In genomic region chr5:34700078-34700452, GRCh38 we compare ENCODE assay signal across 1 cellular context.
TF ChIP-seq lines count a peak whose summit lies in the region.

No MANE protein-coding gene starts in this region.

TF ChIP-seq in K562, 482 proteins besides CTCF, POLR2A, EP300 and RAD21:
- TF ChIP-seq ATF7 (IDR thresholded peaks at IDR 0.05): peak; percentile 11; the same call in 1 of the 2 replicates
- peak; percentile 42; the same call in 1 of the 2 replicates for TF ChIP-seq GABPB1 (CRISPR knock-in tag; IDR thresholded peaks at IDR 0.05)
- TF ChIP-seq FOSL1 (tag; conservative IDR thresholded peaks at IDR 0.05): peak; percentile 47; the same call in 1 of the 2 replicates
- no peak for TF ChIP-seq FOS (IDR thresholded peaks at IDR 0.05; ENCODE audit: extremely low read depth, insufficient read length)
- TF ChIP-seq USF1 (CRISPR knock-in tag; IDR thresholded peaks at IDR 0.05): no peak
- no peak for TF ChIP-seq ZNF217 (CRISPR knock-in tag; IDR thresholded peaks at IDR 0.05)
- TF ChIP-seq TCF3 (CRISPR knock-in tag; IDR thresholded peaks at IDR 0.05): no peak
- no peak for TF ChIP-seq RUNX1 (IDR thresholded peaks at IDR 0.05; ENCODE audit: low read depth)
- TF ChIP-seq FOXJ2 (tag; IDR thresholded peaks at IDR 0.05): peak; percentile 60; the same call in 1 of the 2 replicates
- no peak for TF ChIP-seq NCOA6 (IDR thresholded peaks at IDR 0.05)
- no peak for TF ChIP-seq ZNF23 (CRISPR knock-in tag; IDR thresholded peaks at IDR 0.05)
- TF ChIP-seq HDGF (IDR thresholded peaks at IDR 0.05): 0 out of 2 replicates have a peak, but pooled peaks have one; percentile 89
- TF ChIP-seq MLLT1 (IDR thresholded peaks at IDR 0.05): 0 out of 4 replicates have a peak, but pooled peaks of 1 of the 2 experiments have one; percentile 7
- no peak for TF ChIP-seq XRCC5 (IDR thresholded peaks at IDR 0.05; ENCODE audit: low read depth, low read length)
- TF ChIP-seq HDAC6 (IDR thresholded peaks at IDR 0.05; ENCODE audit: low read depth, low read length): no peak
- TF ChIP-seq BRD4 (IDR thresholded peaks at IDR 0.05): no peak
- 0 out of 2 replicates have a peak, but pooled peaks have one; percentile 12 for TF ChIP-seq EHMT2 (IDR thresholded peaks at IDR 0.05)
- 0 out of 2 replicates have a peak, but pooled peaks have one; percentile 3 for TF ChIP-seq MTA3 (IDR thresholded peaks at IDR 0.05; ENCODE audit: borderline replicate concordance)
- no peak for TF ChIP-seq ZBTB17 (CRISPR knock-in tag; IDR thresholded peaks at IDR 0.05)
- peak; percentile 62 for TF ChIP-seq ZFX (CRISPR knock-in tag; IDR thresholded peaks at IDR 0.05)
- no peak for TF ChIP-seq FUS (optimal IDR thresholded peaks at IDR 0.05; ENCODE audit: low read depth, low read length)
